ENCODE assay signal across 1 cellular context in the genomic region with DNA sequence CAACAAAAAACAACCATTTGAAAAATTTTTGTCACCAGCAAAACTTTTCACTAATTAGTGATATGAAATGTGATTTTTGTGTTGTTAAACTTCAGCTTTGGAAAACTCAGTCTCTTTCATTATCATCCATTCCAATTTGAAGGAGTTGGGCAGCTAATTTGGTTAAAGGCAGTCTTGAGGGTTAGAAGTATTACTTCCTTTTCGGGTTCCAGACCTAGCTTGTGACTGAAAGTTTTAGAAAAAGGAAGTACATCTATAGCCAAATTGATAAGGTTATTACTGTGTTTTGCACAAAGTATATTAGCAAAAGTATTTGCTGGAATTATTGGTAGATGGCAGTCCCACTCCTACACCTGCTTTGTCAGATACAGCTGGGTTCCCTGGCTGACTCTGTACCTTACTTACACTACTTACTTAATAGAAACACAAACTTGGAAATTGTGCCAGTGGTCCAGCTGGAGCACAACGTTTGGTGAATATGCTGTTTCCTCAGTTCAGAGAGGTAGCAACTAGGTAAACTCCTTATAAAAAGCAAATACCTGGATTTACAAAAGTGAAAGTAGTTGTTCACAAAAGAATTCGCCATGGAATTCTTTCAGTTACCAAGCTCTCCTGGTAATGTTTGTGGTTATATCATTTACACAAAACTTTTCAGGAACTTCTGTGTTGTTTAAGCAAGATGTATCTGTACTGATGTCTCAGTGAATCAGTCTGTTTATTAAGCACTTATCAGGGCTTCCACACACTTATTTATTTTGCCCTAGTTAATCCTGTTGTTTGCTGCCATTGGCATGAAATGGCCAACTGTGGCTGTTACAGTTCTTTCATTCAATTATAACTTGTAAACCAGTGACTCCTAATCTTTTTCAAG.
TF ChIP-seq lines count a peak whose summit lies in the region.

No MANE protein-coding gene starts in this region.

TF ChIP-seq in GM12878, 131 proteins besides CTCF, POLR2A, EP300 and RAD21 (continued from another document):
- TF ChIP-seq, protein P1, sequence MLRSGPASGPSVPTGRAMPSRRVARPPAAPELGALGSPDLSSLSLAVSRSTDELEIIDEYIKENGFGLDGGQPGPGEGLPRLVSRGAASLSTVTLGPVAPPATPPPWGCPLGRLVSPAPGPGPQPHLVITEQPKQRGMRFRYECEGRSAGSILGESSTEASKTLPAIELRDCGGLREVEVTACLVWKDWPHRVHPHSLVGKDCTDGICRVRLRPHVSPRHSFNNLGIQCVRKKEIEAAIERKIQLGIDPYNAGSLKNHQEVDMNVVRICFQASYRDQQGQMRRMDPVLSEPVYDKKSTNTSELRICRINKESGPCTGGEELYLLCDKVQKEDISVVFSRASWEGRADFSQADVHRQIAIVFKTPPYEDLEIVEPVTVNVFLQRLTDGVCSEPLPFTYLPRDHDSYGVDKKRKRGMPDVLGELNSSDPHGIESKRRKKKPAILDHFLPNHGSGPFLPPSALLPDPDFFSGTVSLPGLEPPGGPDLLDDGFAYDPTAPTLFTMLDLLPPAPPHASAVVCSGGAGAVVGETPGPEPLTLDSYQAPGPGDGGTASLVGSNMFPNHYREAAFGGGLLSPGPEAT (IDR thresholded peaks at IDR 0.05; ENCODE audit: low read depth) = 0 out of 2 replicates have a peak, but pooled peaks have one; percentile 18
- peak; percentile 56; the same call in 1 of the 2 replicates for TF ChIP-seq POLR2AphosphoS5 (IDR thresholded peaks at IDR 0.05; ENCODE audit: low read length)
- TF ChIP-seq, protein P2, sequence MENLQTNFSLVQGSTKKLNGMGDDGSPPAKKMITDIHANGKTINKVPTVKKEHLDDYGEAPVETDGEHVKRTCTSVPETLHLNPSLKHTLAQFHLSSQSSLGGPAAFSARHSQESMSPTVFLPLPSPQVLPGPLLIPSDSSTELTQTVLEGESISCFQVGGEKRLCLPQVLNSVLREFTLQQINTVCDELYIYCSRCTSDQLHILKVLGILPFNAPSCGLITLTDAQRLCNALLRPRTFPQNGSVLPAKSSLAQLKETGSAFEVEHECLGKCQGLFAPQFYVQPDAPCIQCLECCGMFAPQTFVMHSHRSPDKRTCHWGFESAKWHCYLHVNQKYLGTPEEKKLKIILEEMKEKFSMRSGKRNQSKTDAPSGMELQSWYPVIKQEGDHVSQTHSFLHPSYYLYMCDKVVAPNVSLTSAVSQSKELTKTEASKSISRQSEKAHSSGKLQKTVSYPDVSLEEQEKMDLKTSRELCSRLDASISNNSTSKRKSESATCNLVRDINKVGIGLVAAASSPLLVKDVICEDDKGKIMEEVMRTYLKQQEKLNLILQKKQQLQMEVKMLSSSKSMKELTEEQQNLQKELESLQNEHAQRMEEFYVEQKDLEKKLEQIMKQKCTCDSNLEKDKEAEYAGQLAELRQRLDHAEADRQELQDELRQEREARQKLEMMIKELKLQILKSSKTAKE (IDR thresholded peaks at IDR 0.05; ENCODE audit: low read depth, poor library complexity, severe bottlenecking) = no peak
- TF ChIP-seq, protein P3, sequence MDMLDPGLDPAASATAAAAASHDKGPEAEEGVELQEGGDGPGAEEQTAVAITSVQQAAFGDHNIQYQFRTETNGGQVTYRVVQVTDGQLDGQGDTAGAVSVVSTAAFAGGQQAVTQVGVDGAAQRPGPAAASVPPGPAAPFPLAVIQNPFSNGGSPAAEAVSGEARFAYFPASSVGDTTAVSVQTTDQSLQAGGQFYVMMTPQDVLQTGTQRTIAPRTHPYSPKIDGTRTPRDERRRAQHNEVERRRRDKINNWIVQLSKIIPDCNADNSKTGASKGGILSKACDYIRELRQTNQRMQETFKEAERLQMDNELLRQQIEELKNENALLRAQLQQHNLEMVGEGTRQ (IDR thresholded peaks at IDR 0.05; ENCODE audit: borderline replicate concordance, low read depth, low read length) = no peak; the same call in 1 of the 2 replicates
- no peak for TF ChIP-seq CEBPB (IDR thresholded peaks at IDR 0.05; ENCODE audit: borderline replicate concordance in 1 of 2, low read depth in 2 of 2, low read length in 2 of 2)
- TF ChIP-seq SMAD1 (IDR thresholded peaks at IDR 0.05; ENCODE audit: low read depth, partially characterized antibody) = no peak
- TF ChIP-seq ZNF207 (IDR thresholded peaks at IDR 0.05; ENCODE audit: borderline replicate concordance) = no peak
- no peak for TF ChIP-seq SMC3 (IDR thresholded peaks at IDR 0.05; ENCODE audit: borderline replicate concordance, low read length)
- TF ChIP-seq ZNF592 (IDR thresholded peaks at IDR 0.05) = no peak
- TF ChIP-seq BACH1 (IDR thresholded peaks at IDR 0.05; ENCODE audit: borderline replicate concordance) = no peak
- no peak for TF ChIP-seq STAT3 (IDR thresholded peaks at IDR 0.05; ENCODE audit: low read depth, low read length)
- TF ChIP-seq SPI1 (IDR thresholded peaks at IDR 0.05; ENCODE audit: borderline replicate concordance, insufficient read depth, low read depth, low read length) = 0 out of 2 replicates have a peak, but pooled peaks have one; percentile 5
- TF ChIP-seq, protein P4, sequence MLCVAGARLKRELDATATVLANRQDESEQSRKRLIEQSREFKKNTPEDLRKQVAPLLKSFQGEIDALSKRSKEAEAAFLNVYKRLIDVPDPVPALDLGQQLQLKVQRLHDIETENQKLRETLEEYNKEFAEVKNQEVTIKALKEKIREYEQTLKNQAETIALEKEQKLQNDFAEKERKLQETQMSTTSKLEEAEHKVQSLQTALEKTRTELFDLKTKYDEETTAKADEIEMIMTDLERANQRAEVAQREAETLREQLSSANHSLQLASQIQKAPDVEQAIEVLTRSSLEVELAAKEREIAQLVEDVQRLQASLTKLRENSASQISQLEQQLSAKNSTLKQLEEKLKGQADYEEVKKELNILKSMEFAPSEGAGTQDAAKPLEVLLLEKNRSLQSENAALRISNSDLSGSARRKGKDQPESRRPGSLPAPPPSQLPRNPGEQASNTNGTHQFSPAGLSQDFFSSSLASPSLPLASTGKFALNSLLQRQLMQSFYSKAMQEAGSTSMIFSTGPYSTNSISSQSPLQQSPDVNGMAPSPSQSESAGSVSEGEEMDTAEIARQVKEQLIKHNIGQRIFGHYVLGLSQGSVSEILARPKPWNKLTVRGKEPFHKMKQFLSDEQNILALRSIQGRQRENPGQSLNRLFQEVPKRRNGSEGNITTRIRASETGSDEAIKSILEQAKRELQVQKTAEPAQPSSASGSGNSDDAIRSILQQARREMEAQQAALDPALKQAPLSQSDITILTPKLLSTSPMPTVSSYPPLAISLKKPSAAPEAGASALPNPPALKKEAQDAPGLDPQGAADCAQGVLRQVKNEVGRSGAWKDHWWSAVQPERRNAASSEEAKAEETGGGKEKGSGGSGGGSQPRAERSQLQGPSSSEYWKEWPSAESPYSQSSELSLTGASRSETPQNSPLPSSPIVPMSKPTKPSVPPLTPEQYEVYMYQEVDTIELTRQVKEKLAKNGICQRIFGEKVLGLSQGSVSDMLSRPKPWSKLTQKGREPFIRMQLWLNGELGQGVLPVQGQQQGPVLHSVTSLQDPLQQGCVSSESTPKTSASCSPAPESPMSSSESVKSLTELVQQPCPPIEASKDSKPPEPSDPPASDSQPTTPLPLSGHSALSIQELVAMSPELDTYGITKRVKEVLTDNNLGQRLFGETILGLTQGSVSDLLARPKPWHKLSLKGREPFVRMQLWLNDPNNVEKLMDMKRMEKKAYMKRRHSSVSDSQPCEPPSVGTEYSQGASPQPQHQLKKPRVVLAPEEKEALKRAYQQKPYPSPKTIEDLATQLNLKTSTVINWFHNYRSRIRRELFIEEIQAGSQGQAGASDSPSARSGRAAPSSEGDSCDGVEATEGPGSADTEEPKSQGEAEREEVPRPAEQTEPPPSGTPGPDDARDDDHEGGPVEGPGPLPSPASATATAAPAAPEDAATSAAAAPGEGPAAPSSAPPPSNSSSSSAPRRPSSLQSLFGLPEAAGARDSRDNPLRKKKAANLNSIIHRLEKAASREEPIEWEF (IDR thresholded peaks at IDR 0.05; ENCODE audit: insufficient replicate concordance, low read depth, low read length) = peak; percentile 5
TF ChIP-seq in GM12878: peak in this region for 4.
